Comparison of ENCODE assay signal across 9 cellular contexts in the genomic region with DNA sequence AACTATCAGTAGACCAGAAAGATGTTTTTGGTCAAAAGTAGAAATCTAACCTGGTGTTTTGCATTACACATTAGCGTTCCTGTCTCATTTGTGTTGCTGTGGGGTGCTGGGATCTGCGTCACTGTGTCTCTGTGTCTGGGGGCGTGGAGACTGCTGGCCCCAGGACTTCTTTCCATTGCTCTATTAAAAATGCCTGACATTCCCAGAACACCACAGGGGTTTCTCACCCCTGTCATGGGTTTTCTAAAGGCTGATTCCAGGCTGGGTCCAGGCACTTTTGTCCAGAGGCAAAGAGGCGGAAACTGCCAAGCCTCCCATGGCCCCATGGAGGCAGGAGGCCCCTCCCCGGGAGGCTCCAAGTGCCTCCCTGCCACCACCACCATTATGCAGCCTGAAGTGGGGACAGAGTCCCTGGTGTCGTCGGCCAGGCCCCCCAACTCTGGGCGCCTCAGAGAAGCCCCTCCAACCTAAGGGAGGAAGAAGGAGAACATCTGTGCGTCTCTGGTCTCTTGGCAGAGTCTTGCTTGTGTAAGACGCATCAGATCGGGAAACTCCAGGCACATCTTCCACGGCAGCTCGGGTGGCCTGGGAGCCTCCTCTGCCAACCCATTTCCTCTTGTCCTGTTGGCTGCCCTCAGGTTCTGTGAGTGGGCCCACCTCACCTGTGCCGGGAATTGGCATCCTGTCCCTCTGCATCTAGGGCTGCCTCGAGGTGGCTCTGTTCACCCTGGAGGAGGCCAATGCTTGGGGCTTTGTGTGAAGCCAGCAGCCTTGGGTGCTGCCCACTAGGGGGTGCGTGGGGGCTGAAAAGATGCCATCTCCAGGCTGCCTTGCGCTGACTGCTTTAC. TPM values are rescaled to one million over a fixed set of nuclear protein-coding genes. Genes with fewer than 3 reads are reported as not detected.
DNase-seq lines count a peak whose midpoint lies in the region; ATAC-seq and TF ChIP-seq lines count a peak whose summit lies in the region.
"Had no signal": no experiment of that assay in that cellular context is flagged by ENCODE, and none has a peak within 500 bp of the region (broad histone marks: within the 10 kb centered on the region; RNA-seq: fewer than 3 reads in every experiment).

No MANE protein-coding gene starts in this region.

- H3K9me3 Mint-ChIP-seq in GM23338 = no peaks in the 10 kb centered on the region
- H3K9me3 Mint-ChIP-seq: mesothelial cell of epicardium had no signal

- TF ChIP-seq POLR2A in Peyer's patch (IDR thresholded peaks at IDR 0.05) (no peak), sigmoid colon (IDR thresholded peaks at IDR 0.05) (no peak)

- peaks cover 23% of the 10 kb centered on the region for H3K27me3 Mint-ChIP-seq in GM23338 (ENCODE audit: insufficient read depth, low read depth, poor library complexity)

- no peak for TF ChIP-seq EP300 in sigmoid colon (IDR thresholded peaks at IDR 0.05)

- no peak overlapping the region for H3K4me2 ChIP-seq in GM23338
- H3K4me2 ChIP-seq in fibroblast of lung (ENCODE audit: extremely low read depth, insufficient read depth, low read length) = no peak overlapping the region

- no peaks in the 10 kb centered on the region for H4K20me1 ChIP-seq in GM23338 (replicated peaks; ENCODE audit: insufficient read depth)
- no peaks in the 10 kb centered on the region for H4K20me1 ChIP-seq in fibroblast of lung (ENCODE audit: control insufficient read depth, extremely low read depth, insufficient read depth, low read length)

- H3K36me3 Mint-ChIP-seq in GM23338 (ENCODE audit: low read depth) = no peaks in the 10 kb centered on the region; the same call in 2 of the 3 replicates
- H3K36me3 Mint-ChIP-seq: mesothelial cell of epicardium had no signal

- peak; percentile 21 for DNase-seq in CMK (ENCODE audit: low read depth)
- peak; percentile 58 for DNase-seq in GM23338 (ENCODE audit: low spot score)
- peak in 2 of 3 donors; percentile 36 to 47 for DNase-seq in Peyer's patch
- DNase-seq in fibroblast of lung (ENCODE audit: low read depth in 2 of 2) = peak; percentile 20 to 85
- peak; percentile 12 for DNase-seq in stimulated activated CD8-positive, alpha-beta memory T cell treated with anti-CD3 and anti-CD28 coated beads, Interleukin-4, amount 100 ng/mL, for 24 hours (ENCODE audit: low read depth)
- DNase-seq in middle frontal gyrus (ENCODE audit: extremely low spot score, low spot score) = no peak
- no peak for DNase-seq in sigmoid colon

- H3K36me3 ChIP-seq in GM23338 (ENCODE audit: insufficient read depth) (no peaks in the 10 kb centered on the region), Peyer's patch (no peaks in the 10 kb centered on the region), fibroblast of lung (ENCODE audit: control insufficient read depth, insufficient read depth, low read length) (no peaks in the 10 kb centered on the region), sigmoid colon (no peaks in the 10 kb centered on the region)

- TF ChIP-seq CTCF in GM23338 (conservative IDR thresholded peaks at IDR 0.05; ENCODE audit: low read depth in 2 of 2) = peak; percentile 44 to 68
- no peak for TF ChIP-seq CTCF in Peyer's patch (IDR thresholded peaks at IDR 0.05)
- peak; percentile 25 to 50 for TF ChIP-seq CTCF in fibroblast of lung (conservative IDR thresholded peaks at IDR 0.05 in 1 of 2, IDR thresholded peaks at IDR 0.05 in 1 of 2; ENCODE audit: low read depth in 1 of 2, low read length in 2 of 2)
- no peak for TF ChIP-seq CTCF in sigmoid colon (IDR thresholded peaks at IDR 0.05)

- intact Hi-C loops in sigmoid colon (cut with DNase I) = no loop called here

- no peaks in the 10 kb centered on the region for H3K9me3 ChIP-seq in Peyer's patch
- no peaks in the 10 kb centered on the region for H3K9me3 ChIP-seq in fibroblast of lung (ENCODE audit: control insufficient read depth, insufficient read depth, low read depth, low read length)
- H3K9me3 ChIP-seq in sigmoid colon = no peaks in the 10 kb centered on the region

- WGBS in sigmoid colon, 2 donors = 70 to 71% methylated on average over 17 of the region's 17 CpGs

- H3K79me2 ChIP-seq in GM23338 (replicated peaks; ENCODE audit: insufficient read depth) (no peaks in the 10 kb centered on the region), fibroblast of lung (ENCODE audit: control insufficient read depth, insufficient read depth, low read length) (no peaks in the 10 kb centered on the region)

- H3K27me3 ChIP-seq in GM23338 (ENCODE audit: insufficient read depth) (no peaks in the 10 kb centered on the region), Peyer's patch (no peaks in the 10 kb centered on the region), fibroblast of lung (ENCODE audit: control insufficient read depth, insufficient read depth, low read length) (peaks cover 24% of the 10 kb centered on the region), sigmoid colon (peaks cover 0 to 10% (median 0%) of the 10 kb centered on the region in 3 donors)

- H3K4me3 Mint-ChIP-seq in GM23338 = no peak overlapping the region
- H3K4me3 Mint-ChIP-seq: mesothelial cell of epicardium had no signal

- H3K4me1 ChIP-seq in GM23338 (ENCODE audit: insufficient read depth) (peaks cover 18% of the 10 kb centered on the region), Peyer's patch (no peaks in the 10 kb centered on the region), fibroblast of lung (ENCODE audit: control insufficient read depth, extremely low read depth, insufficient read depth, low read length) (no peaks in the 10 kb centered on the region), sigmoid colon (no peaks in the 10 kb centered on the region)

- H2AFZ ChIP-seq in GM23338 (no peak overlapping the region), fibroblast of lung (ENCODE audit: low read length) (no peak overlapping the region)

- H3K4me3 ChIP-seq in GM23338 = no peak overlapping the region
- no peak overlapping the region for H3K4me3 ChIP-seq in Peyer's patch
- H3K4me3 ChIP-seq in fibroblast of lung (replicated peaks in 1 of 4; ENCODE audit: control extremely low read depth in 1 of 4, insufficient read depth in 1 of 4, low read depth in 3 of 4, low read length in 4 of 4) = no peak overlapping the region
- no peak overlapping the region for H3K4me3 ChIP-seq in sigmoid colon

- ATAC-seq in GM23338 (peak; percentile 3; the same call in 2 of the 3 replicates), HG02852 (IDR thresholded peaks at IDR 0.05; ENCODE audit: unreplicated experiment) (no peak)

- peaks cover 54% of the 10 kb centered on the region for H3K4me1 Mint-ChIP-seq in GM23338

- H3F3A ChIP-seq in GM23338 (replicated peaks; ENCODE audit: low read depth) = peaks cover 8% of the 10 kb centered on the region

- H3K9me2 ChIP-seq in GM23338 (ENCODE audit: insufficient read depth) = no peaks in the 10 kb centered on the region

- H3K9ac ChIP-seq in fibroblast of lung (ENCODE audit: insufficient read depth, low read length) = no peak overlapping the region

- H3K27ac ChIP-seq in GM23338 (ENCODE audit: low read depth) = no peak overlapping the region
- no peak overlapping the region for H3K27ac ChIP-seq in Peyer's patch
- no peak overlapping the region for H3K27ac ChIP-seq in fibroblast of lung (ENCODE audit: insufficient read depth, low read length)
- no peak overlapping the region for H3K27ac ChIP-seq in sigmoid colon

- peak overlapping the region; percentile 32; the same call in 1 of the 2 replicates for H3K27ac Mint-ChIP-seq in GM23338

TF ChIP-seq in GM23338, 12 proteins besides CTCF, POLR2A, EP300 and RAD21:
- TF ChIP-seq, protein P1, sequence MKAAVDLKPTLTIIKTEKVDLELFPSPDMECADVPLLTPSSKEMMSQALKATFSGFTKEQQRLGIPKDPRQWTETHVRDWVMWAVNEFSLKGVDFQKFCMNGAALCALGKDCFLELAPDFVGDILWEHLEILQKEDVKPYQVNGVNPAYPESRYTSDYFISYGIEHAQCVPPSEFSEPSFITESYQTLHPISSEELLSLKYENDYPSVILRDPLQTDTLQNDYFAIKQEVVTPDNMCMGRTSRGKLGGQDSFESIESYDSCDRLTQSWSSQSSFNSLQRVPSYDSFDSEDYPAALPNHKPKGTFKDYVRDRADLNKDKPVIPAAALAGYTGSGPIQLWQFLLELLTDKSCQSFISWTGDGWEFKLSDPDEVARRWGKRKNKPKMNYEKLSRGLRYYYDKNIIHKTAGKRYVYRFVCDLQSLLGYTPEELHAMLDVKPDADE (IDR thresholded peaks at IDR 0.05) = no peak
- TF ChIP-seq NANOG (IDR thresholded peaks at IDR 0.05; ENCODE audit: borderline replicate concordance) (no peak), ZNF114 (CRISPR knock-in tag; IDR thresholded peaks at IDR 0.05) (no peak), EZH2 (IDR thresholded peaks at IDR 0.05; ENCODE audit: low read depth, unreplicated experiment) (no peak)

RNA-seq across cellular contexts. Expression of a gene that starts 13.8 kb away (rescaled TPM):
- 43.7 and 54.8 TPM in 2 replicates for total RNA-seq in GM23338 (2014; rRNA removed; shearing (Covaris generic))
- polyA plus RNA-seq in GM23338 (2016; fragmentation: Nextera tagmentation; extraction: Ambion mirVana) = 33.5 and 34.2 TPM in 2 replicates
- total RNA-seq in Peyer's patch = 1 to 10 TPM in 1 of 4 donors, under 1 TPM in 2, not detected in 1; 0.18 to 2.5 (median 0.19) TPM
- under 0.01 TPM in 1 of 2 replicates, not detected in the other for total RNA-seq in fibroblast of lung
- 0.01 and 0.08 TPM in 2 replicates for polyA plus RNA-seq in fibroblast of lung
- 0.01 and 0.06 TPM in 2 replicates for polyA plus RNA-seq in fibroblast of lung (2012)
- 0.08 TPM in 1 of 2 replicates, not detected in the other for polyA minus RNA-seq in fibroblast of lung (ENCODE audit: low replicate concordance)
- 1 to 10 TPM in 1 of 4 donors, under 1 TPM in 3; 0.14 to 1.9 (median 0.43) TPM for total RNA-seq in sigmoid colon
- polyA plus RNA-seq in sigmoid colon = under 1 TPM in 1 of 3 donors, not detected in 2; 0.04 TPM

Comparison
In these comparisons a context has a peak if more than half of its experiments do, and no peak if none do; other contexts are left out.
1. DNase-seq: peak in CMK (single experiment), GM23338 (single experiment), Peyer's patch (2 of 3), fibroblast of lung (2 of 2) and stimulated activated CD8-positive, alpha-beta memory T cell treated with anti-CD3 and anti-CD28 coated beads, Interleukin-4, amount 100 ng/mL, for 24 hours (single experiment); none in middle frontal gyrus (single experiment) and sigmoid colon (single experiment).
2. CTCF ChIP-seq: peak in GM23338 (2 of 2) and fibroblast of lung (2 of 2); none in Peyer's patch (0 of 6) and sigmoid colon (0 of 4).
3. RNA of a gene that starts 13.8 kb away (total RNA-seq): 43.7 to 54.8 TPM in GM23338; 0.14 to 1.9 TPM in sigmoid colon, 0.18 to 2.5 TPM in Peyer's patch and under 0.01 TPM in fibroblast of lung; every median in the first group is over 10 times any median in the second.